1 cellular context compared by ENCODE assay signal in the genomic region with DNA sequence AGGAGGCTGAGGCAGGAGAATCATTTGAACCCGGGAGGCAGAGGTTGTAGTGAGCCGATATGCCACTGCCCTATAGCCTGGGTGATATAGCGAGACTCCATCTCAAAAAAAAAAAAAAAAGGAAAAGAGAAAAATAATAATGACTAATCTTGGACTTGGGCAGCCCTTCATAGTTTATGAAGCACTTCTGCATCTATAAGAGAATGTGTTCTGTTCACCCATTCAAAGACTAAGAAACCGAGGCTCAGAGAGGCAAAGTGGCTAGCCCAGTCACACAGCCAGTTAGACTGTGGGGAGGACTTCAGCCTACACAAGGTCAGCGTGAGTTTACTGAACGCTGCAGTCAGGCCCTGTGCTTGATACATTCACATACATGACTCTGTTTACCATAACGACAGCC.
TF ChIP-seq lines count a peak whose summit lies in the region.

No MANE protein-coding gene starts in this region.

TF ChIP-seq in IMR-90, 13 proteins besides CTCF, POLR2A, EP300 and RAD21:
- no peak for TF ChIP-seq MXI1 (IDR thresholded peaks at IDR 0.05; ENCODE audit: borderline replicate concordance, low read depth, low read length)
- no peak for TF ChIP-seq RCOR1 (IDR thresholded peaks at IDR 0.05; ENCODE audit: insufficient replicate concordance, low read length)
- TF ChIP-seq BHLHE40 (IDR thresholded peaks at IDR 0.05; ENCODE audit: low read depth, low read length): no peak
- no peak for TF ChIP-seq SMC3 (IDR thresholded peaks at IDR 0.05; ENCODE audit: low read depth, low read length)
- no peak for TF ChIP-seq FOS (IDR thresholded peaks at IDR 0.05; ENCODE audit: low read depth, low read length)
- TF ChIP-seq, protein P1, sequence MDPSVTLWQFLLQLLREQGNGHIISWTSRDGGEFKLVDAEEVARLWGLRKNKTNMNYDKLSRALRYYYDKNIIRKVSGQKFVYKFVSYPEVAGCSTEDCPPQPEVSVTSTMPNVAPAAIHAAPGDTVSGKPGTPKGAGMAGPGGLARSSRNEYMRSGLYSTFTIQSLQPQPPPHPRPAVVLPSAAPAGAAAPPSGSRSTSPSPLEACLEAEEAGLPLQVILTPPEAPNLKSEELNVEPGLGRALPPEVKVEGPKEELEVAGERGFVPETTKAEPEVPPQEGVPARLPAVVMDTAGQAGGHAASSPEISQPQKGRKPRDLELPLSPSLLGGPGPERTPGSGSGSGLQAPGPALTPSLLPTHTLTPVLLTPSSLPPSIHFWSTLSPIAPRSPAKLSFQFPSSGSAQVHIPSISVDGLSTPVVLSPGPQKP (IDR thresholded peaks at IDR 0.05; ENCODE audit: borderline replicate concordance, low read depth, low read length): no peak
- no peak for TF ChIP-seq MAFK (IDR thresholded peaks at IDR 0.05; ENCODE audit: low read depth, low read length)
- TF ChIP-seq, protein P2, sequence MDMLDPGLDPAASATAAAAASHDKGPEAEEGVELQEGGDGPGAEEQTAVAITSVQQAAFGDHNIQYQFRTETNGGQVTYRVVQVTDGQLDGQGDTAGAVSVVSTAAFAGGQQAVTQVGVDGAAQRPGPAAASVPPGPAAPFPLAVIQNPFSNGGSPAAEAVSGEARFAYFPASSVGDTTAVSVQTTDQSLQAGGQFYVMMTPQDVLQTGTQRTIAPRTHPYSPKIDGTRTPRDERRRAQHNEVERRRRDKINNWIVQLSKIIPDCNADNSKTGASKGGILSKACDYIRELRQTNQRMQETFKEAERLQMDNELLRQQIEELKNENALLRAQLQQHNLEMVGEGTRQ (IDR thresholded peaks at IDR 0.05; ENCODE audit: low read depth, low read length): no peak
- TF ChIP-seq CEBPB (IDR thresholded peaks at IDR 0.05; ENCODE audit: low read depth, low read length): no peak
- no peak for TF ChIP-seq CHD1 (IDR thresholded peaks at IDR 0.05; ENCODE audit: low read depth, low read length)
TF ChIP-seq in IMR-90: peak in this region for 0.
